8 cellular contexts compared by ENCODE assay signal in the genomic region with DNA sequence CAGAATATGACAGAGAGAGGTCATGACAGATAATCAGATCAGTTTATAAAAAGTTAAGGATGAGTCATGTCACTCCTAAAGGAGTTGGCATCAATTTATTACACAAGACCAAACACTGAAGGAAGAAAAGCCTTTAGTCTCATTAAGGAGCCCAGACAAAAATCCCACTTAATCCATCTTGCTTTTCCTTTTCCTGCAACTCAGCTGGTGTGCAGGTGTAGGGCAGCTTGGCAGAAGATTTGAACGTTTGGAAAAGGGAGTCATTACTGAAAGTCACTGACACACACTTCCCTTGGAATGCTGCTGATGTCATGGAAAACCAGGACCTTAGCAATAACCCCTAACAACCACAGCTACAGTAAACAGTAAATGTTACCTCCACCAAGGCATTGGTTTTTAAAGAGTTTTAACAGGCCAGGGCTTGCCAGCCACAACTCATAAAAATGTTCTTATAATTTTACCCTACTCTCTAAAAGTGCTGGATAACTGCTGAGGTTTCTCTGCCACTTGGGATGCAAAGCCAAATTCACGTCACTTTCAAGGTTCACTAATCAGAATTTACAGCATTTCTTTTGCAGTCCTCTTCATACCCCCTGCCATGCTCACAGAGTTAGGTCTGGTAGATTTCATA.
DNase-seq lines count a peak whose midpoint lies in the region; ATAC-seq, FAIRE-seq and TF ChIP-seq lines count a peak whose summit lies in the region.

No MANE protein-coding gene starts in this region.

- TF ChIP-seq CTCF in AG04449 (IDR thresholded peaks at IDR 0.05; ENCODE audit: insufficient read depth, low read length, missing control alignments) (no peak), bronchial epithelial cell (IDR thresholded peaks at IDR 0.05; ENCODE audit: insufficient read depth, low read length, severe bottlenecking) (no peak), liver (IDR thresholded peaks at IDR 0.05; ENCODE audit: low read depth, low read length, missing input control) (no peak)

- H3K4me3 ChIP-seq in AG04449 (ENCODE audit: low read depth, low read length), result no peak overlapping the region
- H3K4me3 ChIP-seq in MG63, result no peak overlapping the region
- no peak overlapping the region for H3K4me3 ChIP-seq in bronchial epithelial cell (ENCODE audit: low read depth, low read length)
- H3K4me3 ChIP-seq in liver (ENCODE audit: low read depth in 1 of 3, low read length in 3 of 3), result no peak overlapping the region

- POLR2A ChIA-PET in AG04449 (lab: Yijun Ruan, JAX), result no interaction called here

- no peak for FAIRE-seq in bronchial epithelial cell (lab: Jason Lieb, UNC)
- FAIRE-seq in urothelium cell line (lab: Jason Lieb, UNC), result peak; percentile 97

- ATAC-seq in HG03280 (IDR thresholded peaks at IDR 0.05; ENCODE audit: unreplicated experiment), result no peak

- H3K4me1 ChIP-seq in liver (ENCODE audit: control insufficient read depth in 4 of 4, insufficient read depth in 4 of 4, low read length in 3 of 4), result peaks cover 0 to 8% (median 0%) of the 10 kb centered on the region in 4 donors

- no peaks in the 10 kb centered on the region for H3K9me3 ChIP-seq in MG63
- H3K9me3 ChIP-seq in liver (ENCODE audit: control insufficient read depth in 4 of 4, low read length in 3 of 4), result no peaks in the 10 kb centered on the region

- peak; percentile 94 for DNase-seq in AG04449 (ENCODE audit: low read depth, low spot score)
- peak; percentile 86 for DNase-seq in MG63
- DNase-seq in bronchial epithelial cell (ENCODE audit: low read depth), result peak; percentile 100
- DNase-seq in urothelium cell line (ENCODE audit: low spot score), result peak; percentile 89
- no peak for DNase-seq in activated CD8-positive, alpha-beta memory T cell treated with anti-CD3 and anti-CD28 coated beads, Interleukin-2, amount 50 U/mL, for 48 hours
- no peak for DNase-seq in germinal center (ENCODE audit: low spot score)

- H3K27me3 ChIP-seq in MG63, result no peaks in the 10 kb centered on the region
- no peaks in the 10 kb centered on the region for H3K27me3 ChIP-seq in bronchial epithelial cell (ENCODE audit: control insufficient read depth, insufficient read depth, low read length)
- H3K27me3 ChIP-seq in liver (ENCODE audit: control insufficient read depth in 4 of 4, insufficient read depth in 4 of 4, low read length in 3 of 4), result no peaks in the 10 kb centered on the region

- H3K36me3 ChIP-seq in MG63 (no peaks in the 10 kb centered on the region), bronchial epithelial cell (ENCODE audit: control insufficient read depth, insufficient read depth, low read length) (no peaks in the 10 kb centered on the region), liver (ENCODE audit: control insufficient read depth in 4 of 4, insufficient read depth in 3 of 4, low read depth in 1 of 4, low read length in 3 of 4) (no peaks in the 10 kb centered on the region)

- H3K9ac ChIP-seq in liver (ENCODE audit: low read depth in 1 of 2, low read length in 2 of 2), result no peak overlapping the region

- 48% methylated on average over 2 of the region's 2 CpGs for WGBS in liver

- peak in 1 of 2 donors; percentile 18 for TF ChIP-seq RAD21 in liver (IDR thresholded peaks at IDR 0.05)

- CTCF ChIA-PET in AG04449 (lab: Yijun Ruan, JAX), result no interaction called here

- no peak overlapping the region for H3K27ac ChIP-seq in liver (ENCODE audit: low read depth in 1 of 2, low read length in 2 of 2)

TF ChIP-seq in liver, 16 proteins besides CTCF, POLR2A, EP300 and RAD21:
- TF ChIP-seq RXRA (IDR thresholded peaks at IDR 0.05), result no peak
- peak; percentile 27 to 50 for TF ChIP-seq JUND (IDR thresholded peaks at IDR 0.05)
- TF ChIP-seq HNF4A (conservative IDR thresholded peaks at IDR 0.05), result no peak
- TF ChIP-seq FOXA2 (IDR thresholded peaks at IDR 0.05), result no peak
- TF ChIP-seq GABPA (IDR thresholded peaks at IDR 0.05 in 1 of 2, conservative IDR thresholded peaks at IDR 0.05 in 1 of 2), result no peak
- peak; percentile 95 for TF ChIP-seq NR2F2 (IDR thresholded peaks at IDR 0.05)
- TF ChIP-seq, protein P1, sequence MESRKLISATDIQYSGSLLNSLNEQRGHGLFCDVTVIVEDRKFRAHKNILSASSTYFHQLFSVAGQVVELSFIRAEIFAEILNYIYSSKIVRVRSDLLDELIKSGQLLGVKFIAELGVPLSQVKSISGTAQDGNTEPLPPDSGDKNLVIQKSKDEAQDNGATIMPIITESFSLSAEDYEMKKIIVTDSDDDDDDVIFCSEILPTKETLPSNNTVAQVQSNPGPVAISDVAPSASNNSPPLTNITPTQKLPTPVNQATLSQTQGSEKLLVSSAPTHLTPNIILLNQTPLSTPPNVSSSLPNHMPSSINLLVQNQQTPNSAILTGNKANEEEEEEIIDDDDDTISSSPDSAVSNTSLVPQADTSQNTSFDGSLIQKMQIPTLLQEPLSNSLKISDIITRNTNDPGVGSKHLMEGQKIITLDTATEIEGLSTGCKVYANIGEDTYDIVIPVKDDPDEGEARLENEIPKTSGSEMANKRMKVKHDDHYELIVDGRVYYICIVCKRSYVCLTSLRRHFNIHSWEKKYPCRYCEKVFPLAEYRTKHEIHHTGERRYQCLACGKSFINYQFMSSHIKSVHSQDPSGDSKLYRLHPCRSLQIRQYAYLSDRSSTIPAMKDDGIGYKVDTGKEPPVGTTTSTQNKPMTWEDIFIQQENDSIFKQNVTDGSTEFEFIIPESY (IDR thresholded peaks at IDR 0.05), result no peak
- TF ChIP-seq, protein P2, sequence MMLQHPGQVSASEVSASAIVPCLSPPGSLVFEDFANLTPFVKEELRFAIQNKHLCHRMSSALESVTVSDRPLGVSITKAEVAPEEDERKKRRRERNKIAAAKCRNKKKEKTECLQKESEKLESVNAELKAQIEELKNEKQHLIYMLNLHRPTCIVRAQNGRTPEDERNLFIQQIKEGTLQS (IDR thresholded peaks at IDR 0.05), result peak; percentile 13
- TF ChIP-seq FOXA1 (IDR thresholded peaks at IDR 0.05), result no peak
- TF ChIP-seq, protein P3, sequence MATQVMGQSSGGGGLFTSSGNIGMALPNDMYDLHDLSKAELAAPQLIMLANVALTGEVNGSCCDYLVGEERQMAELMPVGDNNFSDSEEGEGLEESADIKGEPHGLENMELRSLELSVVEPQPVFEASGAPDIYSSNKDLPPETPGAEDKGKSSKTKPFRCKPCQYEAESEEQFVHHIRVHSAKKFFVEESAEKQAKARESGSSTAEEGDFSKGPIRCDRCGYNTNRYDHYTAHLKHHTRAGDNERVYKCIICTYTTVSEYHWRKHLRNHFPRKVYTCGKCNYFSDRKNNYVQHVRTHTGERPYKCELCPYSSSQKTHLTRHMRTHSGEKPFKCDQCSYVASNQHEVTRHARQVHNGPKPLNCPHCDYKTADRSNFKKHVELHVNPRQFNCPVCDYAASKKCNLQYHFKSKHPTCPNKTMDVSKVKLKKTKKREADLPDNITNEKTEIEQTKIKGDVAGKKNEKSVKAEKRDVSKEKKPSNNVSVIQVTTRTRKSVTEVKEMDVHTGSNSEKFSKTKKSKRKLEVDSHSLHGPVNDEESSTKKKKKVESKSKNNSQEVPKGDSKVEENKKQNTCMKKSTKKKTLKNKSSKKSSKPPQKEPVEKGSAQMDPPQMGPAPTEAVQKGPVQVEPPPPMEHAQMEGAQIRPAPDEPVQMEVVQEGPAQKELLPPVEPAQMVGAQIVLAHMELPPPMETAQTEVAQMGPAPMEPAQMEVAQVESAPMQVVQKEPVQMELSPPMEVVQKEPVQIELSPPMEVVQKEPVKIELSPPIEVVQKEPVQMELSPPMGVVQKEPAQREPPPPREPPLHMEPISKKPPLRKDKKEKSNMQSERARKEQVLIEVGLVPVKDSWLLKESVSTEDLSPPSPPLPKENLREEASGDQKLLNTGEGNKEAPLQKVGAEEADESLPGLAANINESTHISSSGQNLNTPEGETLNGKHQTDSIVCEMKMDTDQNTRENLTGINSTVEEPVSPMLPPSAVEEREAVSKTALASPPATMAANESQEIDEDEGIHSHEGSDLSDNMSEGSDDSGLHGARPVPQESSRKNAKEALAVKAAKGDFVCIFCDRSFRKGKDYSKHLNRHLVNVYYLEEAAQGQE (IDR thresholded peaks at IDR 0.05), result no peak
- TF ChIP-seq TAF1 (conservative IDR thresholded peaks at IDR 0.05), result no peak
- peak; percentile 52 for TF ChIP-seq SP1 (IDR thresholded peaks at IDR 0.05)
- no peak for TF ChIP-seq HNF4G (IDR thresholded peaks at IDR 0.05)
- no peak for TF ChIP-seq EGR1 (IDR thresholded peaks at IDR 0.05; ENCODE audit: low read depth in 2 of 2)
- no peak for TF ChIP-seq YY1 (IDR thresholded peaks at IDR 0.05)
- TF ChIP-seq, protein P4, sequence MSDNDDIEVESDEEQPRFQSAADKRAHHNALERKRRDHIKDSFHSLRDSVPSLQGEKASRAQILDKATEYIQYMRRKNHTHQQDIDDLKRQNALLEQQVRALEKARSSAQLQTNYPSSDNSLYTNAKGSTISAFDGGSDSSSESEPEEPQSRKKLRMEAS (IDR thresholded peaks at IDR 0.05), result no peak
TF ChIP-seq in liver: peak in this region for 4.

Comparison
In these comparisons a context has a peak if more than half of its experiments do, and no peak if none do; other contexts are left out.
1. DNase-seq: peak in AG04449 (single experiment), MG63 (single experiment), bronchial epithelial cell (single experiment) and urothelium cell line (single experiment); none in activated CD8-positive, alpha-beta memory T cell treated with anti-CD3 and anti-CD28 coated beads, Interleukin-2, amount 50 U/mL, for 48 hours (single experiment) and germinal center (single experiment).